In the genomic region with DNA sequence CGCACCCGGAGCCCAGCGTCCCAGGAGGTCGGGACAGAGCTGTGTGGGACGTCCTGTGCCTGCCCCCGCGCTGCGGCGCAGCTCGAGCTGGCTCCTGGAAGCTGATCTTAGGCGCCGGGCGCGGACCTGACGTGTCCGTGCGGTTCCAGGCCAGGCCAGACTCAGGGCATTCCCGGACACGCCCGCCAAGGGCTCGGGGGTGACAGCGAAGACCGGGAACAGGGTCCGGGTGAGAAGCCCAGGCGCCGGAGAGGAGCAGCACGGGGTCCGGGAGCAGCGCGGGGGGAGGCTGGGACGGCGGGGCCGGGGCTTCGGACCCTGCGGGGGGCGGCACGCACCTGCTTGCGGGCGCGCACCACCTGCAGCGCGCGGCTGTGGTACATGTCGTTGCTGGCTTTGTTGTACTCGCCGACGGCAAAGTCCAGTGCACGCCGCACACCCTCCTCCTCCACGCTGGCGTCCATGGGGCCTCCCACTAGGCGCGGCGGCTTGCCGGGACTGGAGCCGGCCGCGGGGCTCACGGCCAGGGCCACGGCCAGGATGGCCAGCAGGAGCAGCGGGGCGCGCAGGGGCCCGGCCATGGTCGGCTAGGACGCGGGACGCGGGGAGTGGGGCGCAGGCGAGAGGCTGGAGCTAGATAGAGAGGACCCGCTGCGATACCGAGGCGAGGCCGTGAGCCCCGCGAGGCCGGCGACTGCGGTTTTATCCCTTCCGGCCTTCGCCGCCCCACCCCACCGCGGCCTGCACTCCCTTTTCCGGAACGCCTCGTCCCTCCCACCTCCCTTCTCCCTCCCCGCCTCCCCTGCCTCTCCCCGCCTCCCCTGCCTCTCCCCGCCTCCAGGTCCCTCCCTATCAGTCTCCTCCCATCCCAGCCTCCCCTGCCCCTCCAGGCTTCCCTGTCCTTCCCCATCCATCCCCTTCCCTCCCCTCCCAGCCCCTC, we compare ENCODE assay signal across 8 cellular contexts. TPM values are rescaled to one million over a fixed set of nuclear protein-coding genes. Genes with fewer than 3 reads are reported as not detected.
A peak's percentile ranks its signal among the peaks of the same experiment; 100 is the strongest.
DNase-seq lines count a peak whose midpoint lies in the region; ATAC-seq lines count a peak whose summit lies in the region.

A gene with protein sequence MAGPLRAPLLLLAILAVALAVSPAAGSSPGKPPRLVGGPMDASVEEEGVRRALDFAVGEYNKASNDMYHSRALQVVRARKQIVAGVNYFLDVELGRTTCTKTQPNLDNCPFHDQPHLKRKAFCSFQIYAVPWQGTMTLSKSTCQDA (minus strand): TSS at position 674 of the 940 bp plus-strand sequence. CDS start 93 bp downstream, at position 581.

- H3K36me3 Mint-ChIP-seq in activated naive CD8-positive, alpha-beta T cell treated with anti-CD3 and anti-CD28 coated beads for 36 hours = no peaks in the 10 kb centered on the region

- H3K4me1 ChIP-seq in BLaER1 (peaks cover 79% of the 10 kb centered on the region), neuron (ENCODE audit: insufficient read depth, low read length) (peaks cover 12% of the 10 kb centered on the region)

- peak; percentile 67 for DNase-seq in NCI-H2227 treated with DMSO at 0.1 percent for 48 hours (lab: John Stamatoyannopoulos, UW)
- peak; percentile 3 for DNase-seq in activated naive CD8-positive, alpha-beta T cell treated with anti-CD3 and anti-CD28 coated beads for 36 hours
- DNase-seq in glomerular visceral epithelial cell (ENCODE audit: extremely low spot score) = peak; percentile 94
- no peak for DNase-seq in activated effector memory CD4-positive, alpha-beta T cell treated with anti-CD3 and anti-CD28 coated beads, Interleukin-2, amount 50 U/mL, for 16 hours

- peak within 1 kb of the TSS; percentile 86 for H3K9ac ChIP-seq in BLaER1

- H3K9me3 Mint-ChIP-seq in activated naive CD8-positive, alpha-beta T cell treated with anti-CD3 and anti-CD28 coated beads for 36 hours = no peaks in the 10 kb centered on the region

- H3K36me3 ChIP-seq in BLaER1 = peaks cover 12% of the 10 kb centered on the region
- H3K36me3 ChIP-seq in neuron (ENCODE audit: insufficient read depth, low read length) = peaks cover 16% of the 10 kb centered on the region

- H3K9me3 ChIP-seq in BLaER1 (no peaks in the 10 kb centered on the region), neuron (ENCODE audit: low read length) (no peaks in the 10 kb centered on the region)

- peak within 1 kb of the TSS; percentile 94 for H3K27ac ChIP-seq in BLaER1

- ATAC-seq in GM18909 (IDR thresholded peaks at IDR 0.05; ENCODE audit: poor library complexity, unreplicated experiment) = peak; percentile 52
- ATAC-seq in HG03097 (IDR thresholded peaks at IDR 0.05; ENCODE audit: low FRiP score, unreplicated experiment) = peak; percentile 53

- peaks cover 29% of the 10 kb centered on the region for H3K27me3 Mint-ChIP-seq in activated naive CD8-positive, alpha-beta T cell treated with anti-CD3 and anti-CD28 coated beads for 36 hours

- no peak within 1 kb of the TSS for H3K27ac Mint-ChIP-seq in activated naive CD8-positive, alpha-beta T cell treated with anti-CD3 and anti-CD28 coated beads for 36 hours

- peak within 1 kb of the TSS; percentile 20 for H3K4me3 Mint-ChIP-seq in activated naive CD8-positive, alpha-beta T cell treated with anti-CD3 and anti-CD28 coated beads for 36 hours

- peaks cover 9% of the 10 kb centered on the region; the same call in 1 of the 2 replicates for H4K20me1 ChIP-seq in BLaER1

- H3K27me3 ChIP-seq in BLaER1 (no peaks in the 10 kb centered on the region), neuron (ENCODE audit: insufficient read depth, low read length) (peaks cover 3% of the 10 kb centered on the region)

- peaks cover 3% of the 10 kb centered on the region for H3K4me1 Mint-ChIP-seq in activated naive CD8-positive, alpha-beta T cell treated with anti-CD3 and anti-CD28 coated beads for 36 hours

- H3K4me2 ChIP-seq in BLaER1 = peak within 1 kb of the TSS; percentile 99

- peak within 1 kb of the TSS; percentile 92 for H2AFZ ChIP-seq in neuron (ENCODE audit: low read depth, low read length)

- H3K4me3 ChIP-seq in BLaER1 (peak within 1 kb of the TSS; percentile 88), neuron (ENCODE audit: low read length) (peak within 1 kb of the TSS; percentile 92)

RNA-seq across cellular contexts. Expression of the gene that starts here (rescaled TPM):
- under 1 TPM; 0.54 to 0.62 TPM for total RNA-seq in activated naive CD8-positive, alpha-beta T cell treated with anti-CD3 and anti-CD28 coated beads for 36 hours

Comparison
In these comparisons a context has a peak if more than half of its experiments do, and no peak if none do; other contexts are left out.
1. Peak in DNase-seq in activated naive CD8-positive, alpha-beta T cell treated with anti-CD3 and anti-CD28 coated beads for 36 hours; RNA of the gene not detected or under 1 TPM.